ENCODE assay signal across 8 cellular contexts in the genomic region with DNA sequence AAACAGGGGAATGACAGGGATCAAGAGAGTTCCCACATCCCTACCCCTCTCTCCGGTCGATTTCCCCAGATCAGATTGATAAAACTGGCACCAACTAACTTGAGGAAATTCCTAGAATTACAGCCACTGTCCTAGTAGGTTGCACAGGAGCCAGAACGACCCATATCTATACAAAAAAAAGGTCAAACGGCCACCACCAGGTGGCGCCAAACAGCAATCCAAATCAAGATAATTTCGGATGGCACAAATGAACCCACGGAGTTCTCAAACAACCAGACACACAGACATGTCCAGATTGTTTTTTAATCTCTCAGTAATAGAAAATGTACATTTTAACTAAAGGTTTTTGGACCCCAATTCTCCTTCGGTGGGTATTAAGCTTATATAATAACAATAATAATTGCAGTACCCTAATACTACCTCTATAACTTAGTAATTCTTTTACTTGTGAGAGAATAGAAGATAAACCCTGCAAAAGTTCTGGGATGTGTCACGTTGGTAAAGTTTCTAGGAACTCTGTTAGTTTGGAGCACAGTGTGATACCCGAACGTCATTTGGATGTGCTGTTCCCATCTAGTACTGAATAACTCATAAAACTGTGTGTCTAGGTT.
A peak's percentile ranks its signal among the peaks of the same experiment; 100 is the strongest.
DNase-seq lines count a peak whose midpoint lies in the region; ATAC-seq and TF ChIP-seq lines count a peak whose summit lies in the region.

No MANE protein-coding gene starts in this region.

- H3K36me3 Mint-ChIP-seq in T-helper 17 cell (ENCODE audit: low read depth): no peaks in the 10 kb centered on the region

- ATAC-seq in GM21526 (IDR thresholded peaks at IDR 0.05; ENCODE audit: low FRiP score, unreplicated experiment) (peak; percentile 47), T-helper 17 cell (peak; percentile 40)

- H3K27me3 Mint-ChIP-seq in T-helper 17 cell: peaks cover 11% of the 10 kb centered on the region

- peaks cover 2% of the 10 kb centered on the region for H3K9me3 ChIP-seq in T-helper 17 cell (ENCODE audit: control insufficient read depth, low read length, poor library complexity, severe bottlenecking)

- in situ Hi-C loops in G401 (cut with HindIII; ENCODE audit: low sequenced_read_pairs): no loop called here
- in situ Hi-C loops in astrocyte of the spinal cord (cut with HindIII; ENCODE audit: low sequenced_read_pairs): no loop called here

- no peak overlapping the region for H3K4me3 Mint-ChIP-seq in T-helper 17 cell

- H3K4me3 ChIP-seq in astrocyte of the spinal cord (ENCODE audit: low read depth, low read length): no peak overlapping the region

- TF ChIP-seq CTCF in astrocyte of the spinal cord (IDR thresholded peaks at IDR 0.05; ENCODE audit: low read depth, low read length): peak; percentile 70

- H3K27ac Mint-ChIP-seq in T-helper 17 cell: no peak overlapping the region

- H3K4me1 Mint-ChIP-seq in T-helper 17 cell: no peaks in the 10 kb centered on the region

- DNase-seq in G401 (ENCODE audit: low spot score): peak; percentile 37
- DNase-seq in Kasumi-1 (lab: John Stamatoyannopoulos, UW): peak; percentile 65 to 70
- DNase-seq in T-helper 17 cell: peak; percentile 20 to 25 (median 23)
- DNase-seq in astrocyte of the spinal cord (ENCODE audit: low read depth, low spot score): peak; percentile 78
- peak; percentile 94 for DNase-seq in inferior parietal cortex (ENCODE audit: extremely low spot score)
- DNase-seq in stimulated activated CD4-positive, alpha-beta T cell treated with anti-CD3 and anti-CD28 coated beads, Interleukin-15, amount 100 ng/mL, for 1 hour (ENCODE audit: low read depth in 1 of 2, low spot score in 1 of 2): peak; percentile 5 to 38
- DNase-seq in NCI-H2107 treated with DMSO at 0.1 percent for 48 hours (lab: John Stamatoyannopoulos, UW; ENCODE audit: unreplicated experiment): no peak
